ENCODE assay signal across 2 cellular contexts in genomic region chr1:86731416-86731815, GRCh38.
TF ChIP-seq lines count a peak whose summit lies in the region.

No MANE protein-coding gene starts in this region.

TF ChIP-seq in HepG2, 621 proteins besides CTCF, POLR2A, EP300 and RAD21:
- TF ChIP-seq EHMT2 (IDR thresholded peaks at IDR 0.05; ENCODE audit: borderline replicate concordance, low read depth, low read length) = no peak
- peak; percentile 72 for TF ChIP-seq MAFF (IDR thresholded peaks at IDR 0.05; ENCODE audit: low read depth, low read length)
- TF ChIP-seq MAFK (conservative IDR thresholded peaks at IDR 0.05 in 1 of 2, IDR thresholded peaks at IDR 0.05 in 1 of 2; ENCODE audit: low read length in 2 of 2) = peak; percentile 79 to 90
TF ChIP-seq in HepG2: peak in this region for 2.

TF ChIP-seq in K562, 482 proteins besides CTCF, POLR2A, EP300 and RAD21:
- TF ChIP-seq MAFF (IDR thresholded peaks at IDR 0.05; ENCODE audit: low read length) (peak; percentile 58), MAFG (tag; conservative IDR thresholded peaks at IDR 0.05) (peak; percentile 61), ZNF184 (CRISPR knock-in tag; IDR thresholded peaks at IDR 0.05) (no peak), ZNF316 (IDR thresholded peaks at IDR 0.05) (peak; percentile 80), C11orf30 (IDR thresholded peaks at IDR 0.05; ENCODE audit: low read depth) (peak; percentile 71), MAFK (IDR thresholded peaks at IDR 0.05; ENCODE audit: low read length) (peak; percentile 66; the same call in 1 of the 2 replicates), SETDB1 (IDR thresholded peaks at IDR 0.05; ENCODE audit: low read length) (no peak)
